8 cellular contexts compared by ENCODE assay signal in the genomic region with DNA sequence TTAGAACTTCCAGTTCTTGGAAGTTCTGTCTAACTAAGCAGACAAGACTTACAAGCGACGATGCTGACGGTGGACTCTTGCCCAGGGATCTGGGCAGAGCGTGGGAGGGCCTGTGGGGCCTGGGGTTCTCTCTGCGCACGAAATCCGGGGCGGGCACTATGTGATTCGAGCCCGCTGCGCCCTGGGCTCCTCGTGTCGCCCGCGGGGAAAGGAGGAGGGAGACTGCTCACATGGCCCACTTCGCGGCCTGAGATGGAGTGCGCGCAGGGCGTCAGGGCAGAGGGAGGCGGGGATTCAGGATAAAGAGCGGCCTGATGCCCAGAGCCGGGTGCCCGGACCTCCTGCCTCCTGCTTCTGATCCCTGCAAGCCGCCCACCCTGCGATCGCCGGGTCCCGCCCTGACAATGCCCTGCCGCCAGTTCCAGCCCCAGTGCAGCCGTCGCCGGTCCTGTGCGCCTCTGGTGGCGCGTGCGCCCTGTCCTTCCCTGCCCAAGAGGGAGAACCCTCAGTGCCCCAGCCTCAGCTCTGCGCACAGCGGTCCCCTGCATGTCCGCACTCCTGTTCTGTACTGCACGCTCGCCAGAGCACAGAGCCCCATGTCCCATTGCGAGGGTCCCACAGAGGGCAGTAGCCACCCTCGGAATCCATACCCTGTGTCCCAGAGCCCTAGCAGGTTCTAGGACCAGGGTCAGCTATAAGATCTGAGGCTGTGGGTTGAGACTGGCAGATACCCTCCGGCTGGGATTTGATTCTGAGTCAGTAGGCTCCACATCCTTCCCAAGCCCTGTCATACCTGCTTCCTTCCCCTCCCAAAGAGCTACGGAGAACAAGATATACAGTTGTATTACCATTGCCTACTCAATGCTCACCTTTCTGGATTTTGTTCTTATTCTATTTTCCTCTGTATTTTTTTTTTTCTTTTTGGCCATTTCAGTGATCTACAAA.
DNase-seq lines count a peak whose midpoint lies in the region; ATAC-seq and TF ChIP-seq lines count a peak whose summit lies in the region.

No MANE protein-coding gene starts in this region.

- intact Hi-C loops in Caco-2 (cut with micrococcal nuclease; ENCODE audit: unreplicated experiment) = no loop called here

- POLR2A ChIA-PET in Caco-2 (lab: Charles Lee) = no interaction called here

- H3K4me3 Mint-ChIP-seq in Caco-2 (ENCODE audit: unreplicated experiment) = no peak overlapping the region

- 13% methylated on average over 46 of the region's 46 CpGs for whole genome bisulfite sequencing in urinary bladder

- DNase-seq in Caco-2 (no peak), RWPE2 (ENCODE audit: low spot score) (no peak), dermis blood vessel endothelial cell (peak; percentile 39), midbrain (lab: John Stamatoyannopoulos, UW) (peak; percentile 50), CD1c-positive myeloid dendritic cell (ENCODE audit: extremely low spot score) (no peak)

- peaks cover 24% of the 10 kb centered on the region for H3K4me1 Mint-ChIP-seq in Caco-2 (ENCODE audit: low read depth, unreplicated experiment)

- H3K9me3 Mint-ChIP-seq in Caco-2 (ENCODE audit: unreplicated experiment) = no peaks in the 10 kb centered on the region

- H3K4me3 ChIP-seq in Caco-2 (ENCODE audit: low read depth, low read length) = no peak overlapping the region
- no peak overlapping the region for H3K4me3 ChIP-seq in RWPE2 (ENCODE audit: severe bottlenecking)
- H3K4me3 ChIP-seq in urinary bladder (ENCODE audit: low read depth, low read length) = peak overlapping the region; percentile 34

- H3K27me3 Mint-ChIP-seq in Caco-2 (ENCODE audit: insufficient read depth, unreplicated experiment) = no peaks in the 10 kb centered on the region

- CTCF ChIA-PET in Caco-2 (lab: Charles Lee) = no interaction called here

- TF ChIP-seq CTCF in Caco-2 (IDR thresholded peaks at IDR 0.05; ENCODE audit: insufficient read depth in 1 of 2, low read depth in 1 of 2, low read length in 1 of 2, severe bottlenecking in 1 of 2, unreplicated experiment in 1 of 2) (no peak), RWPE2 (IDR thresholded peaks at IDR 0.05; ENCODE audit: poor library complexity, severe bottlenecking) (no peak)

- H3K27me3 ChIP-seq in Caco-2 (replicated peaks; ENCODE audit: control insufficient read depth, insufficient read depth, low read length) = no peaks in the 10 kb centered on the region
- peaks cover 17% of the 10 kb centered on the region for H3K27me3 ChIP-seq in RWPE2 (ENCODE audit: insufficient read depth, poor library complexity, severe bottlenecking)

- peaks cover 6% of the 10 kb centered on the region for H3K36me3 Mint-ChIP-seq in Caco-2 (ENCODE audit: insufficient read depth, unreplicated experiment)

- no TSS peak for BruUV-seq in Caco-2 (replicated peaks; lab: Mats Ljungman, UMichigan)

- H3K36me3 ChIP-seq in Caco-2 (ENCODE audit: control insufficient read depth, insufficient read depth, low read length) (no peaks in the 10 kb centered on the region; the same call in 1 of the 2 replicates), RWPE2 (ENCODE audit: low read depth) (no peaks in the 10 kb centered on the region), urinary bladder (ENCODE audit: insufficient read depth) (no peaks in the 10 kb centered on the region)

- H3K27ac ChIP-seq in RWPE2 (ENCODE audit: poor library complexity, severe bottlenecking) (no peak overlapping the region), urinary bladder (ENCODE audit: low read depth) (no peak overlapping the region)

- peaks cover 42% of the 10 kb centered on the region for H3K4me1 ChIP-seq in Caco-2
- H3K4me1 ChIP-seq in RWPE2 (ENCODE audit: insufficient read depth, poor library complexity, severe bottlenecking) = no peaks in the 10 kb centered on the region
- no peaks in the 10 kb centered on the region for H3K4me1 ChIP-seq in urinary bladder (ENCODE audit: insufficient read depth)

- H3K9me3 ChIP-seq in Caco-2 = no peaks in the 10 kb centered on the region
- no peaks in the 10 kb centered on the region for H3K9me3 ChIP-seq in RWPE2 (ENCODE audit: severe bottlenecking)

- peak; percentile 33; the same call in 2 of the 3 replicates for ATAC-seq in RWPE2 (ENCODE audit: low read depth)
- no peak for ATAC-seq in HG03095 (IDR thresholded peaks at IDR 0.05; ENCODE audit: unreplicated experiment)
- no peak for ATAC-seq in HG02642 (IDR thresholded peaks at IDR 0.05; ENCODE audit: poor library complexity, unreplicated experiment)

- peak overlapping the region; percentile 51 for H3K27ac Mint-ChIP-seq in Caco-2 (ENCODE audit: unreplicated experiment)

Comparison
In these comparisons a context has a peak if more than half of its experiments do, and no peak if none do; other contexts are left out.
1. DNase-seq: peak in dermis blood vessel endothelial cell (single experiment) and midbrain (single experiment); none in Caco-2 (0 of 2), RWPE2 (single experiment) and CD1c-positive myeloid dendritic cell (single experiment).